1 cellular context compared by ENCODE assay signal in the genomic region with DNA sequence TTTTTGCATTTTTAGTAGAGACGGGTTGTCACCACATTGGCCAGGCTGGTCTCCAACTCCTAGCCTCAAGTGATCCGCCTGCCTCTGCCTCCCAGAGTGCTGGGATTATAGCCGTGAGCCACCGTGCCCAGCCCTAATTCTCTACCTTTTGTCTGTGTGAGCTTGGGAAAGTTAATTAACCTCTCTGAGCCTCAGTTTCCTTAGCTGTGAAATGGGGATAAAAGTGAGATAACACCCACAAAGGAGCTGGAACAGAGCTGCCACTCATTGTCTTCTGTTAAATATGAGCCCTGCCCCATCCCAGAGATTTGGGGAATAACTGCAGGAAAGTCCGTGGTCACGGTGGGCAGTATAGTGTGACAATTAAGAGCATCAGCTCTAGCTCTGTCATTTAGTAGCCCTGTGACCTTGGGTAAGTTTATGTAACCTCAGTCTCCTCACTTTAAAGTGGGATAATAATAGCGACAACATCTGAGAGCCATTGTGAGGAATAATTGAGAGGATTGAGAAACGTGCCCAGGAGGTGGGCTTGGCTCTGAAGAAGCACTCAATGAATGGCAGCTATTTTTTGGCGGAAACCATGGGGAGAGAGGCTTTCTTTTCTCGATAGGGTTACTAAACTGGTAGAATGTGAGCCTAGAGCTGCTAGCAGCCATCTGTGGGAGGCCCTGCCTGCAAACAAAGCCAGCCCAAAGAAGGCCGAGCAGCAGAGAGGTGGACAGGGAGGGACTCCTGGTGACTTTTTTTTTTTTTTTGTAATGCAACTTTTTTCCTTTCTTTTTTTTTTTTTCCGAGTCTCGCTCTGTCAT.
TF ChIP-seq lines count a peak whose summit lies in the region.

No MANE protein-coding gene starts in this region.

TF ChIP-seq in IMR-90, 13 proteins besides CTCF, POLR2A, EP300 and RAD21:
- TF ChIP-seq MAZ (IDR thresholded peaks at IDR 0.05; ENCODE audit: borderline replicate concordance, low read depth, low read length) (no peak), SMC3 (IDR thresholded peaks at IDR 0.05; ENCODE audit: low read depth, low read length) (no peak), CHD1 (IDR thresholded peaks at IDR 0.05; ENCODE audit: low read depth, low read length) (no peak), NFE2L2 (IDR thresholded peaks at IDR 0.05; ENCODE audit: low read depth, low read length) (no peak), BHLHE40 (IDR thresholded peaks at IDR 0.05; ENCODE audit: low read depth, low read length) (no peak), ELK1 (IDR thresholded peaks at IDR 0.05; ENCODE audit: borderline replicate concordance, low read depth, low read length) (no peak), RCOR1 (IDR thresholded peaks at IDR 0.05; ENCODE audit: insufficient replicate concordance, low read length) (no peak), FOS (IDR thresholded peaks at IDR 0.05; ENCODE audit: low read depth, low read length) (no peak), RFX5 (IDR thresholded peaks at IDR 0.05; ENCODE audit: low read depth, low read length) (no peak), CEBPB (IDR thresholded peaks at IDR 0.05; ENCODE audit: low read depth, low read length) (no peak), MAFK (IDR thresholded peaks at IDR 0.05; ENCODE audit: low read depth, low read length) (no peak), MXI1 (IDR thresholded peaks at IDR 0.05; ENCODE audit: borderline replicate concordance, low read depth, low read length) (no peak), USF2 (IDR thresholded peaks at IDR 0.05; ENCODE audit: low read depth, low read length) (no peak)
